In genomic region chr3:68535782-68536181, GRCh38 we compare ENCODE assay signal across 32 cellular contexts.
"Had no signal": no experiment of that assay in that cellular context is flagged by ENCODE, and none has a peak within 500 bp of the region (broad histone marks: within the 10 kb centered on the region; RNA-seq: fewer than 3 reads in every experiment).

No MANE protein-coding gene starts in this region.

- H3K4me1 Mint-ChIP-seq: activated CD4-positive, alpha-beta memory T cell treated with anti-CD3 and anti-CD28 coated beads, Interleukin-2, amount 10 ng/mL, durations not matched to agents 7 days and 5 days; activated CD4-positive, alpha-beta T cell treated with anti-CD3 and anti-CD28 coated beads, Interleukin-2, amount 10 ng/mL, durations not matched to agents 7 days and 5 days; activated naive CD4-positive, alpha-beta T cell treated with anti-CD3 and anti-CD28 coated beads, Interleukin-2, amount 50 U/mL, for 24 hours; activated naive CD8-positive, alpha-beta T cell treated with anti-CD3 and anti-CD28 coated beads for 36 hours; activated naive CD8-positive, alpha-beta T cell treated with anti-CD3 and anti-CD28 coated beads, Interleukin-2, amount 50 U/mL, for 24 hours had no signal

- H3K36me3 Mint-ChIP-seq: activated naive CD8-positive, alpha-beta T cell treated with anti-CD3 and anti-CD28 coated beads for 36 hours had no signal

- H3K27ac Mint-ChIP-seq: activated CD4-positive, alpha-beta memory T cell treated with anti-CD3 and anti-CD28 coated beads, Interleukin-2, amount 10 ng/mL, durations not matched to agents 7 days and 5 days; activated CD4-positive, alpha-beta T cell treated with anti-CD3 and anti-CD28 coated beads, Interleukin-2, amount 10 ng/mL, durations not matched to agents 7 days and 5 days; activated naive CD4-positive, alpha-beta T cell treated with anti-CD3 and anti-CD28 coated beads for 36 hours; activated naive CD4-positive, alpha-beta T cell treated with anti-CD3 and anti-CD28 coated beads, Interleukin-2, amount 50 U/mL, for 24 hours; activated naive CD8-positive, alpha-beta T cell treated with anti-CD3 and anti-CD28 coated beads for 36 hours; activated naive CD8-positive, alpha-beta T cell treated with anti-CD3 and anti-CD28 coated beads, Interleukin-2, amount 50 U/mL, for 24 hours; activated T-helper 1 cell treated with anti-CD3 and anti-CD28 coated beads, Interleukin-12 subunit alpha, Interleukin-12 subunit beta, Interleukin-2, Interleukin-4 antibody, amounts not matched to agents 30 ng/mL and 10 ng/mL and 1 ng/mL, durations not matched to agents 14 hours and 24 hours and 36 hours; activated T-helper 2 cell treated with anti-CD3 and anti-CD28 coated beads, Interferon-gamma antibody, Interleukin-2, Interleukin-4, amounts not matched to agents 10 μg/mL and 5 μg/mL and 100 μg/mL, durations not matched to agents 14 hours and 24 hours and 36 hours; effector memory CD8-positive, alpha-beta T cell had no signal

- H3K9me3 ChIP-seq: adrenal gland, body of pancreas, esophagus muscularis mucosa, gastrocnemius medialis, heart left ventricle had no signal

- H3K4me3 Mint-ChIP-seq: activated CD4-positive, alpha-beta memory T cell treated with anti-CD3 and anti-CD28 coated beads, Interleukin-2, amount 10 ng/mL, durations not matched to agents 7 days and 5 days; activated CD4-positive, alpha-beta T cell treated with anti-CD3 and anti-CD28 coated beads, Interleukin-2, amount 10 ng/mL, durations not matched to agents 7 days and 5 days; activated naive CD4-positive, alpha-beta T cell treated with anti-CD3 and anti-CD28 coated beads for 36 hours; activated naive CD4-positive, alpha-beta T cell treated with anti-CD3 and anti-CD28 coated beads, Interleukin-2, amount 50 U/mL, for 24 hours; activated naive CD8-positive, alpha-beta T cell treated with anti-CD3 and anti-CD28 coated beads for 36 hours; activated naive CD8-positive, alpha-beta T cell treated with anti-CD3 and anti-CD28 coated beads, Interleukin-2, amount 50 U/mL, for 24 hours; activated T-cell treated with anti-CD3 and anti-CD28 coated beads, Interleukin-2, amount 50 U/mL, for 4 hours; activated T-helper 1 cell treated with anti-CD3 and anti-CD28 coated beads, Interleukin-12 subunit alpha, Interleukin-12 subunit beta, Interleukin-2, Interleukin-4 antibody, amounts not matched to agents 30 ng/mL and 10 ng/mL and 1 ng/mL, durations not matched to agents 14 hours and 24 hours and 36 hours; effector memory CD8-positive, alpha-beta T cell had no signal

- H3K27ac ChIP-seq: adrenal gland, body of pancreas, esophagus muscularis mucosa, foreskin keratinocyte, gastrocnemius medialis, heart left ventricle had no signal

- H3K27me3 ChIP-seq: adrenal gland, body of pancreas, esophagus muscularis mucosa, foreskin keratinocyte, gastrocnemius medialis, heart left ventricle had no signal

- H3K36me3 ChIP-seq: adrenal gland, esophagus muscularis mucosa, gastrocnemius medialis, heart left ventricle had no signal

- DNase-seq: activated CD4-positive, alpha-beta memory T cell treated with anti-CD3 and anti-CD28 coated beads, Interleukin-2, amount 10 ng/mL, durations not matched to agents 7 days and 5 days; activated CD4-positive, alpha-beta T cell treated with anti-CD3 and anti-CD28 coated beads for 1 hour; activated CD4-positive, alpha-beta T cell treated with anti-CD3 and anti-CD28 coated beads for 4 hours; activated CD4-positive, alpha-beta T cell treated with anti-CD3 and anti-CD28 coated beads, Interleukin-2, amount 10 ng/mL, durations not matched to agents 7 days and 5 days; activated CD4-positive, alpha-beta T cell treated with anti-CD3 and anti-CD28 coated beads, Interleukin-2, amount 50 U/mL, for 4 hours; activated CD8-positive, alpha-beta memory T cell treated with anti-CD3 and anti-CD28 coated beads, Interleukin-2, amount 50 U/mL, for 48 hours; activated effector memory CD4-positive, alpha-beta T cell treated with anti-CD3 and anti-CD28 coated beads, Interleukin-2, amount 50 U/mL, for 16 hours; activated naive CD4-positive, alpha-beta T cell treated with anti-CD3 and anti-CD28 coated beads for 36 hours; activated naive CD8-positive, alpha-beta T cell treated with anti-CD3 and anti-CD28 coated beads for 36 hours; activated naive CD8-positive, alpha-beta T cell treated with anti-CD3 and anti-CD28 coated beads, Interleukin-2, amount 50 U/mL, for 24 hours; activated T-cell treated with anti-CD3 and anti-CD28 coated beads for 4 hours; activated T-cell treated with anti-CD3 and anti-CD28 coated beads, Interleukin-2, amount 50 U/mL, for 4 hours; adrenal gland; amygdala; aorta; body of pancreas; caudate nucleus; cortex of kidney; dermis blood vessel endothelial cell; effector CD4-positive, alpha-beta T cell; effector memory CD8-positive, alpha-beta T cell; erythroblast; foreskin keratinocyte; gastrocnemius medialis; glutamatergic neuron; heart left ventricle; T-helper 2 cell had no signal

- ATAC-seq: activated naive CD8-positive, alpha-beta T cell treated with anti-CD3 and anti-CD28 coated beads, Interleukin-2, amount 50 U/mL, for 24 hours; activated T-cell treated with anti-CD3 and anti-CD28 coated beads, Interleukin-2, amount 50 U/mL, for 4 hours; body of pancreas; effector memory CD8-positive, alpha-beta T cell; foreskin keratinocyte; gastrocnemius medialis; heart left ventricle had no signal

- H3K9me3 Mint-ChIP-seq: activated CD4-positive, alpha-beta memory T cell treated with anti-CD3 and anti-CD28 coated beads, Interleukin-2, amount 10 ng/mL, durations not matched to agents 7 days and 5 days; activated CD4-positive, alpha-beta T cell treated with anti-CD3 and anti-CD28 coated beads, Interleukin-2, amount 10 ng/mL, durations not matched to agents 7 days and 5 days; activated naive CD4-positive, alpha-beta T cell treated with anti-CD3 and anti-CD28 coated beads, Interleukin-2, amount 50 U/mL, for 24 hours; activated naive CD8-positive, alpha-beta T cell treated with anti-CD3 and anti-CD28 coated beads for 36 hours; activated naive CD8-positive, alpha-beta T cell treated with anti-CD3 and anti-CD28 coated beads, Interleukin-2, amount 50 U/mL, for 24 hours; activated T-helper 1 cell treated with anti-CD3 and anti-CD28 coated beads, Interleukin-12 subunit alpha, Interleukin-12 subunit beta, Interleukin-2, Interleukin-4 antibody, amounts not matched to agents 30 ng/mL and 10 ng/mL and 1 ng/mL, durations not matched to agents 14 hours and 24 hours and 36 hours; activated T-helper 2 cell treated with anti-CD3 and anti-CD28 coated beads, Interferon-gamma antibody, Interleukin-2, Interleukin-4, amounts not matched to agents 10 μg/mL and 5 μg/mL and 100 μg/mL, durations not matched to agents 14 hours and 24 hours and 36 hours had no signal

- H3K27me3 Mint-ChIP-seq: activated CD4-positive, alpha-beta memory T cell treated with anti-CD3 and anti-CD28 coated beads, Interleukin-2, amount 10 ng/mL, durations not matched to agents 7 days and 5 days; activated CD4-positive, alpha-beta T cell treated with anti-CD3 and anti-CD28 coated beads, Interleukin-2, amount 10 ng/mL, durations not matched to agents 7 days and 5 days; activated naive CD4-positive, alpha-beta T cell treated with anti-CD3 and anti-CD28 coated beads, Interleukin-2, amount 50 U/mL, for 24 hours; activated naive CD8-positive, alpha-beta T cell treated with anti-CD3 and anti-CD28 coated beads for 36 hours; activated naive CD8-positive, alpha-beta T cell treated with anti-CD3 and anti-CD28 coated beads, Interleukin-2, amount 50 U/mL, for 24 hours; effector memory CD8-positive, alpha-beta T cell had no signal

- H3K4me1 ChIP-seq: adrenal gland, body of pancreas, esophagus muscularis mucosa, foreskin keratinocyte, gastrocnemius medialis, heart left ventricle had no signal

- FAIRE-seq: colon had no signal

- H3K4me3 ChIP-seq: adrenal gland, body of pancreas, esophagus muscularis mucosa, gastrocnemius medialis, heart left ventricle had no signal
